22 cellular contexts compared by ENCODE assay signal in the genomic region with DNA sequence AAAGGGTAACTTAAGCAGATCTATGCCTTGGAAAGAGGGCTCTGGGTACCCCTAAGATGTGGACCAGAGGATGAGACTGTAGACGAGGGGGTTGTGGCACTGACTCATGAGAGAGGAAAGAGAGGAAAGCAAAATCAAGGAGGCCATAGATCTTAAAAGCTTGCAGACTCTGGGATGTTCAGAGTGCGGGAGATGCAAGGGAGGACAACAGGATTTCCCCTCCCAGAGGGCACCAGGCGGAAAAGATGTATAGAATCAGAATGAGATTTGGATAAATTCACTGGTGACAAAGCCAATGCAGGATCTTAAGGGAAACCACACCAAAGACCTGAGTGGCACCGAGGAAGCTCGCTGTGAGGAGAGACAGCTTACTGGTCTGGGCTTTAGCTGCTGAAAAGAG. TPM values are rescaled to one million over a fixed set of nuclear protein-coding genes. Genes with fewer than 3 reads are reported as not detected.
A peak's percentile ranks its signal among the peaks of the same experiment; 100 is the strongest.
DNase-seq lines count a peak whose midpoint lies in the region; ATAC-seq, FAIRE-seq and TF ChIP-seq lines count a peak whose summit lies in the region.
"Had no signal": no experiment of that assay in that cellular context is flagged by ENCODE, and none has a peak within 500 bp of the region (broad histone marks: within the 10 kb centered on the region; RNA-seq: fewer than 3 reads in every experiment).

No MANE protein-coding gene starts in this region.

- DNase-seq in heart left ventricle (no peak), Right ventricle myocardium superior (no peak), RWPE2 (ENCODE audit: low spot score) (peak; percentile 12), bronchial epithelial cell (ENCODE audit: low read depth) (no peak), spleen (peak; percentile 11), MCF 10A (ENCODE audit: unreplicated experiment) (no peak), Caco-2 (no peak), GDM1 (lab: John Stamatoyannopoulos, UW) (no peak)
- DNase-seq: COR-L47, H7, HFFc6, KBM-7, NCI-H1105 treated with DMSO at 0.1 percent for 48 hours, NCI-H1694, NCI-H2081 treated with DMSO at 0.1 percent for 48 hours, SHP77 had no signal

- peak; percentile 40 for FAIRE-seq in bronchial epithelial cell (lab: Jason Lieb, UNC)
- FAIRE-seq: G401.6, HepG2, RCC 7860 had no signal

- H3K36me3 Mint-ChIP-seq in MCF 10A (ENCODE audit: insufficient read depth, unreplicated experiment): no peaks in the 10 kb centered on the region
- H3K36me3 Mint-ChIP-seq in Caco-2 (ENCODE audit: insufficient read depth, unreplicated experiment): no peaks in the 10 kb centered on the region

- TF ChIP-seq POLR2A in heart left ventricle (IDR thresholded peaks at IDR 0.05) (no peak), spleen (IDR thresholded peaks at IDR 0.05) (no peak)

- H3K4me3 ChIP-seq in heart left ventricle (no peak overlapping the region), RWPE2 (ENCODE audit: severe bottlenecking) (no peak overlapping the region), bronchial epithelial cell (ENCODE audit: low read depth, low read length) (no peak overlapping the region), spleen (no peak overlapping the region), Caco-2 (ENCODE audit: low read depth, low read length) (no peak overlapping the region)

- no peaks in the 10 kb centered on the region for H3K27me3 ChIP-seq in heart left ventricle
- H3K27me3 ChIP-seq in RWPE2 (ENCODE audit: insufficient read depth, poor library complexity, severe bottlenecking): peaks cover 47% of the 10 kb centered on the region
- H3K27me3 ChIP-seq in bronchial epithelial cell (ENCODE audit: control insufficient read depth, insufficient read depth, low read length): no peaks in the 10 kb centered on the region
- peaks cover 0 to 7% (median 0%) of the 10 kb centered on the region in 7 donors for H3K27me3 ChIP-seq in spleen (replicated peaks in 1 of 7)
- H3K27me3 ChIP-seq in Caco-2 (replicated peaks; ENCODE audit: control insufficient read depth, insufficient read depth, low read length): no peaks in the 10 kb centered on the region; the same call in 1 of the 2 replicates

- peaks cover 84% of the 10 kb centered on the region for H3K27me3 Mint-ChIP-seq in MCF 10A (ENCODE audit: insufficient read depth, unreplicated experiment)
- H3K27me3 Mint-ChIP-seq in Caco-2 (ENCODE audit: insufficient read depth, unreplicated experiment): peaks cover 12% of the 10 kb centered on the region

- TF ChIP-seq CTCF in heart left ventricle (IDR thresholded peaks at IDR 0.05): no peak
- TF ChIP-seq CTCF in RWPE2 (IDR thresholded peaks at IDR 0.05; ENCODE audit: poor library complexity, severe bottlenecking): no peak
- no peak for TF ChIP-seq CTCF in bronchial epithelial cell (IDR thresholded peaks at IDR 0.05; ENCODE audit: insufficient read depth, low read length, severe bottlenecking)
- no peak for TF ChIP-seq CTCF in spleen (IDR thresholded peaks at IDR 0.05 in 8 of 11, conservative IDR thresholded peaks at IDR 0.05 in 3 of 11)
- TF ChIP-seq CTCF in MCF 10A (IDR thresholded peaks at IDR 0.05; ENCODE audit: unreplicated experiment): no peak
- no peak for TF ChIP-seq CTCF in Caco-2 (IDR thresholded peaks at IDR 0.05; ENCODE audit: insufficient read depth in 1 of 2, low read depth in 1 of 2, low read length in 1 of 2, severe bottlenecking in 1 of 2, unreplicated experiment in 1 of 2)

- H3K27ac Mint-ChIP-seq in MCF 10A (ENCODE audit: low read depth, unreplicated experiment) (no peak overlapping the region), Caco-2 (ENCODE audit: unreplicated experiment) (no peak overlapping the region)
- H3K27ac Mint-ChIP-seq: HFFc6 had no signal

- H3K9me3 Mint-ChIP-seq in MCF 10A (ENCODE audit: unreplicated experiment) (no peaks in the 10 kb centered on the region), Caco-2 (ENCODE audit: unreplicated experiment) (no peaks in the 10 kb centered on the region)

- ATAC-seq in heart left ventricle (no peak), Right ventricle myocardium superior (ENCODE audit: poor library complexity) (no peak), RWPE2 (ENCODE audit: low read depth) (no peak)
- ATAC-seq: HepG2 had no signal

- H3K4me1 Mint-ChIP-seq in MCF 10A (ENCODE audit: insufficient read depth, unreplicated experiment) (peaks cover 7% of the 10 kb centered on the region), Caco-2 (ENCODE audit: low read depth, unreplicated experiment) (peaks cover 6% of the 10 kb centered on the region)

- H3K36me3 ChIP-seq in heart left ventricle (peaks cover 0 to 30% (median 0%) of the 10 kb centered on the region in 9 donors), RWPE2 (ENCODE audit: low read depth) (no peaks in the 10 kb centered on the region), bronchial epithelial cell (ENCODE audit: control insufficient read depth, insufficient read depth, low read length) (no peaks in the 10 kb centered on the region), spleen (peaks cover 0 to 60% (median 5%) of the 10 kb centered on the region in 6 donors), Caco-2 (ENCODE audit: control insufficient read depth, insufficient read depth, low read length) (no peaks in the 10 kb centered on the region)

- H3K4me3 Mint-ChIP-seq in MCF 10A (ENCODE audit: unreplicated experiment): no peak overlapping the region
- H3K4me3 Mint-ChIP-seq in Caco-2 (ENCODE audit: unreplicated experiment): no peak overlapping the region
- H3K4me3 Mint-ChIP-seq: HFFc6 had no signal

- no TSS peak for BruUV-seq in MCF 10A (replicated peaks; lab: Mats Ljungman, UMichigan)
- BruUV-seq in Caco-2 (replicated peaks; lab: Mats Ljungman, UMichigan): no TSS peak

- H3K4me1 ChIP-seq in heart left ventricle (peaks cover 0 to 86% (median 44%) of the 10 kb centered on the region in 12 donors), RWPE2 (ENCODE audit: insufficient read depth, poor library complexity, severe bottlenecking) (no peaks in the 10 kb centered on the region), spleen (peaks cover 0 to 57% (median 12%) of the 10 kb centered on the region in 6 donors), Caco-2 (no peaks in the 10 kb centered on the region)

- POLR2A ChIA-PET in MCF 10A (lab: Yijun Ruan, JAX) (no interaction called here), Caco-2 (lab: Charles Lee) (no interaction called here)

- H3K9me3 ChIP-seq in heart left ventricle: no peaks in the 10 kb centered on the region
- H3K9me3 ChIP-seq in RWPE2 (ENCODE audit: severe bottlenecking): no peaks in the 10 kb centered on the region
- H3K9me3 ChIP-seq in spleen: no peaks in the 10 kb centered on the region
- no peaks in the 10 kb centered on the region for H3K9me3 ChIP-seq in Caco-2

- H3K27ac ChIP-seq in heart left ventricle: peak overlapping the region in 7 of 12 donors; percentile 48 to 93 (median 83)
- no peak overlapping the region for H3K27ac ChIP-seq in RWPE2 (ENCODE audit: poor library complexity, severe bottlenecking)
- H3K27ac ChIP-seq in spleen: peak overlapping the region in 1 of 8 donors; percentile 9
- H3K27ac ChIP-seq: C4-2B had no signal

- 80 to 85% (median 84%) methylated on average over 5 of the region's 5 CpGs for WGBS in heart left ventricle, 4 donors
- 81 to 91% (median 82%) methylated on average over 5 of the region's 5 CpGs for WGBS in spleen, 5 donors

- CTCF ChIA-PET in MCF 10A (lab: Yijun Ruan, JAX) (interaction anchor here (0.6 to 1.1 kb wide), 2 partner anchors 13 to 736 kb away, joined by 3 read pairs; no protein-coding TSS in a partner anchor), Caco-2 (lab: Charles Lee) (interaction anchor here (0.6 kb wide), 1 partner anchor 105 kb away, joined by 3 read pairs; no protein-coding TSS in a partner anchor)

- intact Hi-C loops in heart left ventricle (cut with DNase I) (loop anchor here in 3 of 10 donors (10.0 kb wide), 2 partner anchors 90 to 110 kb away; no protein-coding TSS in a partner anchor), Right ventricle myocardium superior (cut with DNase I) (loop anchor here (10.0 kb wide), 1 partner anchor 110 kb away; no protein-coding TSS in a partner anchor), spleen (cut with DNase I; ENCODE audit: low total_unique reads) (no loop called here), MCF 10A (cut with micrococcal nuclease) (no loop called here), Caco-2 (cut with micrococcal nuclease; ENCODE audit: unreplicated experiment) (no loop called here)

RNA-seq across cellular contexts. Expression of a gene that starts 27.1 kb away (rescaled TPM):
- 10 to 100 TPM; 26.0 to 66.0 (median 37.7) TPM for total RNA-seq in heart left ventricle
- polyA plus RNA-seq in heart left ventricle: 10 to 100 TPM; 27.8 to 34.6 TPM
- total RNA-seq in Right ventricle myocardium superior: 41.2 TPM
- total RNA-seq in bronchial epithelial cell: not detected in 2 replicates
- 10 to 100 TPM; 14.6 to 85.2 (median 31.9) TPM for total RNA-seq in spleen
- 1 to 10 TPM; 1.9 to 4.8 (median 4.4) TPM for polyA plus RNA-seq in spleen
- total RNA-seq in MCF 10A (2022): not detected in 2 replicates
- total RNA-seq in Caco-2 (2022): not detected in 2 replicates
- total RNA-seq: HepG2, HFFc6, NCI-H460, OCI-LY7 had no signal
- polyA plus RNA-seq: HepG2 had no signal

Comparison
In these comparisons a context has a peak if more than half of its experiments do, and no peak if none do; other contexts are left out.
1. DNase-seq: peak in RWPE2 (single experiment) and spleen (single experiment); none in heart left ventricle (0 of 5), Right ventricle myocardium superior (single experiment), bronchial epithelial cell (single experiment), MCF 10A (single experiment), Caco-2 (0 of 2) and GDM1 (single experiment).
2. RNA of a gene that starts 27.1 kb away (total RNA-seq): 41.2 TPM in Right ventricle myocardium superior (single experiment), 26.0 to 66.0 TPM in heart left ventricle and 14.6 to 85.2 TPM in spleen; not detected in bronchial epithelial cell, not detected in MCF 10A and not detected in Caco-2; every median in the first group is over 10 times any median in the second.